8 cellular contexts compared by ENCODE assay signal in genomic region chr6:143843689-143844405, GRCh38. TPM values are rescaled to one million over a fixed set of nuclear protein-coding genes. Genes with fewer than 3 reads are reported as not detected.
DNase-seq lines count a peak whose midpoint lies in the region; ATAC-seq and TF ChIP-seq lines count a peak whose summit lies in the region.

No MANE protein-coding gene starts in this region.

- H3K36me3 ChIP-seq in HUES6 (ENCODE audit: control insufficient read depth, insufficient read depth, low read length) = peaks cover 48% of the 10 kb centered on the region
- H3K36me3 ChIP-seq in testis (ENCODE audit: low read depth, missing control alignments) = no peaks in the 10 kb centered on the region

- H3K27me3 ChIP-seq in HUES6 (ENCODE audit: control insufficient read depth, insufficient read depth, low read length) (no peaks in the 10 kb centered on the region), testis (no peaks in the 10 kb centered on the region)

- intact Hi-C loops in testis (cut with DNase I; ENCODE audit: low total_unique reads) = no loop called here

- H3K9ac ChIP-seq in HUES6 (ENCODE audit: low read length) = peak overlapping the region; percentile 88

- 1 to 3% methylated on average over 13 of the region's 13 CpGs for WGBS in testis, 2 donors

- H3K9me3 ChIP-seq in HUES6 (ENCODE audit: control insufficient read depth, insufficient read depth, low read depth, low read length) (no peaks in the 10 kb centered on the region), testis (no peaks in the 10 kb centered on the region)

- DNase-seq in AML-193 (lab: John Stamatoyannopoulos, UW) (peak; percentile 30 to 52), amniotic epithelial cell (ENCODE audit: low read depth) (peak; percentile 17), kidney tubule cell (ENCODE audit: low spot score) (peak; percentile 11), testis (no peak), NCI-H524 treated with DMSO at 0.1 percent for 48 hours (lab: John Stamatoyannopoulos, UW) (no peak), activated gamma-delta T cell (lab: John Stamatoyannopoulos, UW) (no peak)

- H3K4me3 ChIP-seq in HUES6 (ENCODE audit: low read depth, low read length) (peak overlapping the region; percentile 88), testis (peak overlapping the region; percentile 69 to 92)

- peak overlapping the region; percentile 82 for H3K27ac ChIP-seq in HUES6 (ENCODE audit: low read depth, low read length)
- peak overlapping the region; percentile 96 for H3K27ac ChIP-seq in testis

- no peak for TF ChIP-seq POLR2A in testis (IDR thresholded peaks at IDR 0.05)

- TF ChIP-seq CTCF in testis (IDR thresholded peaks at IDR 0.05) = no peak

- ATAC-seq in GM18873 (IDR thresholded peaks at IDR 0.05; ENCODE audit: low FRiP score, unreplicated experiment) = peak; percentile 3

- peaks cover 4% of the 10 kb centered on the region for H3K4me1 ChIP-seq in HUES6 (ENCODE audit: control insufficient read depth, insufficient read depth, low read length)
- peaks cover 10% of the 10 kb centered on the region for H3K4me1 ChIP-seq in testis

RNA-seq across cellular contexts. Expression of gene LTV1, which starts 0.7 kb away (rescaled TPM):
- 10 to 100 TPM; 18.5 to 22.1 TPM for total RNA-seq in testis
- polyA plus RNA-seq in testis (ENCODE audit: insufficient read depth, low read depth, low replicate concordance) = 19.7 TPM

RNA-seq across cellular contexts. Expression of gene ZC2HC1B, which starts 20.4 kb away (rescaled TPM):
- total RNA-seq in testis = 10 to 100 TPM in 1 of 2 donors, 1 to 10 TPM in 1; 4.6 to 16.9 TPM
- polyA plus RNA-seq in testis (ENCODE audit: insufficient read depth, low read depth, low replicate concordance) = 23.0 TPM

Comparison
In these comparisons a context has a peak if more than half of its experiments do, and no peak if none do; other contexts are left out.
1. DNase-seq: peak in AML-193 (2 of 2), amniotic epithelial cell (single experiment) and kidney tubule cell (single experiment); none in testis (single experiment), NCI-H524 treated with DMSO at 0.1 percent for 48 hours (single experiment) and activated gamma-delta T cell (single experiment).